ENCODE assay signal across 1 cellular context in genomic region chr7:73698410-73698809, GRCh38.
TF ChIP-seq lines count a peak whose summit lies in the region.

No MANE protein-coding gene starts in this region.

TF ChIP-seq in GM12878, 131 proteins besides CTCF, POLR2A, EP300 and RAD21:
- TF ChIP-seq EGR1 (IDR thresholded peaks at IDR 0.05; ENCODE audit: borderline replicate concordance in 1 of 2, low read depth in 2 of 2, low read length in 2 of 2) (no peak), RUNX3 (IDR thresholded peaks at IDR 0.05; ENCODE audit: low read length) (no peak), MTA3 (IDR thresholded peaks at IDR 0.05; ENCODE audit: borderline replicate concordance, low read length) (no peak)
